In the genomic region with DNA sequence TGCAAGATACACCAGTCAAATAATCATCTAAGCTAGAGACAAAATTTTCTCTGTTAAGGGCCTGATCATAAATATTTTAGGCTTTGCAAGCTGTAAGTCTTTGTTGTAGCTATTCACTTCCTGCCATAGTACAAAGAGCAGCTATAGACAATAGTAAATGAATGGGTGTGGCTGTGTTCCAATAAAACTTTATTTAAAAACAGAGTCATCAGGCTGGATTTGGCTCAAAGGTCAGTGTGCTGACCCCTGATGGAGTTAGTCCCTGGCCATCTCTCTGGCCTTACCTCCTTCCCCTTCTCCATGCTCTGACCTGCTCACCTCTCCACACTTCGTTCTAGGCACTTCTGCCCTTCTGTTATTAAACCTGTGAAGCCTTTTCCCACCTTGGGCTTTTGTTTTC, we compare ENCODE assay signal across 2 cellular contexts.
TF ChIP-seq lines count a peak whose summit lies in the region.

No MANE protein-coding gene starts in this region.

TF ChIP-seq in GM12878, 131 proteins besides CTCF, POLR2A, EP300 and RAD21 (continued from another document):
- TF ChIP-seq ZBTB40 (IDR thresholded peaks at IDR 0.05; ENCODE audit: borderline replicate concordance) (peak; percentile 31; the same call in 1 of the 2 replicates), NR2C2 (IDR thresholded peaks at IDR 0.05; ENCODE audit: borderline replicate concordance, control insufficient read depth, insufficient read length, low read depth) (no peak)
TF ChIP-seq in GM12878: peak in this region for 1.

TF ChIP-seq in K562, 482 proteins besides CTCF, POLR2A, EP300 and RAD21:
- TF ChIP-seq ZBTB40 (IDR thresholded peaks at IDR 0.05): peak; percentile 87
- TF ChIP-seq ZBTB40 (CRISPR knock-in tag; IDR thresholded peaks at IDR 0.05): peak; percentile 53; the same call in 1 of the 2 replicates
- no peak for TF ChIP-seq ZNF644 (tag; IDR thresholded peaks at IDR 0.05; ENCODE audit: low read depth)
